27 cellular contexts compared by ENCODE assay signal in the genomic region with DNA sequence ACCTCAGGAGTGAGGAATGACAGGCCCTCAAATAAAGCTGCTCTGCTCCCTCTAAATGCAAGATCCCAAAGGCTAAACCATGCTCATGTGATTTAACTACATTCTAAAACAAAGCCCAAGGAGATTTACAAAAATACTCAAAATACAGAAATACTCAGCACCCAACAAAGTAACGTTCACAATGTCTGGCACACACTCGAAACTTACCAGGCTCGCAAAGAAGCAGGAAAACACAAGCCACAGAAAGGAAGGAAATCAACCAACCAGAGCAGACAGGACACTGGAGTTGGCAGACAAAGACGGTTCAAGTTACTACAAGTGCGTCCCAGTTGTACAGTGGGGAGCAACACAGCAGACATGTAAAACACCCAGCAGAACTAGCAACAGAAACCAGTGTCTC.
"Had no signal": no experiment of that assay in that cellular context is flagged by ENCODE, and none has a peak within 500 bp of the region (broad histone marks: within the 10 kb centered on the region; RNA-seq: fewer than 3 reads in every experiment).

No MANE protein-coding gene starts in this region.

- H3K4me1 ChIP-seq: esophagus muscularis mucosa, gastroesophageal sphincter, heart right ventricle, left lung, neural progenitor cell, parathyroid adenoma, stomach, thyroid gland had no signal

- H3K27ac Mint-ChIP-seq: mesothelial cell of epicardium; natural killer cell treated with Interleukin-12 subunit alpha and Interleukin-12 subunit beta and Interleukin-15 and Interleukin-18, amount 100 ng/mL, for 72 hours; neural progenitor cell; progenitor cell of endocrine pancreas; type B pancreatic cell had no signal

- H3K4me3 ChIP-seq: coronary artery, esophagus muscularis mucosa, gastroesophageal sphincter, heart right ventricle, left lung, mucosa of descending colon, neural progenitor cell, smooth muscle cell, stomach, thyroid gland had no signal

- H3K36me3 ChIP-seq: neural progenitor cell had no signal

- H3K27me3 Mint-ChIP-seq: naive B cell; natural killer cell treated with Interleukin-12 subunit alpha and Interleukin-12 subunit beta and Interleukin-15 and Interleukin-18, amount 100 ng/mL, for 72 hours; progenitor cell of endocrine pancreas; type B pancreatic cell had no signal

- H3K4me1 Mint-ChIP-seq: mesothelial cell of epicardium, naive B cell, neural progenitor cell had no signal

- DNase-seq: effector CD4-positive, alpha-beta T cell; foreskin keratinocyte; heart right ventricle; hippocampal formation; left cardiac atrium; mesenchymal stem cell; mucosa of descending colon; naive B cell; stimulated activated CD4-positive, alpha-beta T cell treated with anti-CD3 and anti-CD28 coated beads, Interleukin-12 subunit alpha, Interleukin-12 subunit beta, amount 100 ng/mL, for 4 hours; stimulated activated CD4-positive, alpha-beta T cell treated with anti-CD3 and anti-CD28 coated beads, Interleukin-1b, Interleukin-23, amount 100 ng/mL, for 48 hours; stimulated activated CD4-positive, alpha-beta T cell treated with anti-CD3 and anti-CD28 coated beads, Interleukin-4, amount 100 ng/mL, for 1 hour; stimulated activated naive CD4-positive, alpha-beta T cell treated with Interleukin-2 at 50 U/mL for 16 hours; stomach; thyroid gland had no signal

- ATAC-seq: foreskin keratinocyte; gastroesophageal sphincter; heart right ventricle; left cardiac atrium; left lung; mucosa of descending colon; natural killer cell treated with Interleukin-12 subunit alpha and Interleukin-12 subunit beta and Interleukin-15 and Interleukin-18, amount 100 ng/mL, for 72 hours; sciatic nerve had no signal

- H3K9me3 Mint-ChIP-seq: mesothelial cell of epicardium; natural killer cell treated with Interleukin-12 subunit alpha and Interleukin-12 subunit beta and Interleukin-15 and Interleukin-18, amount 100 ng/mL, for 72 hours; neural progenitor cell; type B pancreatic cell had no signal

- FAIRE-seq: islet of Langerhans had no signal

- H3K27ac ChIP-seq: coronary artery, esophagus muscularis mucosa, gastroesophageal sphincter, heart right ventricle, left lung, neural progenitor cell, parathyroid adenoma, stomach, thyroid gland had no signal

- H3K4me3 Mint-ChIP-seq: mesothelial cell of epicardium; naive B cell; natural killer cell treated with Interleukin-12 subunit alpha and Interleukin-12 subunit beta and Interleukin-15 and Interleukin-18, amount 100 ng/mL, for 72 hours; neural progenitor cell; type B pancreatic cell had no signal

- H3K9me3 ChIP-seq: esophagus muscularis mucosa, gastroesophageal sphincter, heart right ventricle, left lung, mucosa of descending colon, stomach, thyroid gland had no signal

- H3K27me3 ChIP-seq: esophagus muscularis mucosa, foreskin keratinocyte, gastroesophageal sphincter, heart right ventricle, left lung, neural progenitor cell, stomach, thyroid gland had no signal
